ENCODE assay signal across 19 cellular contexts in genomic region chr9:93813221-93813620, GRCh38.
"Had no signal": no experiment of that assay in that cellular context is flagged by ENCODE, and none has a peak within 500 bp of the region (broad histone marks: within the 10 kb centered on the region; RNA-seq: fewer than 3 reads in every experiment).

No MANE protein-coding gene starts in this region.

- DNase-seq: activated CD4-positive, alpha-beta T cell treated with anti-CD3 and anti-CD28 coated beads, Interleukin-2, amount 50 U/mL, for 48 hours; activated gamma-delta T cell; activated naive CD4-positive, alpha-beta T cell treated with anti-CD3 and anti-CD28 coated beads, Interleukin-2, amount 50 U/mL, for 16 hours; activated naive CD8-positive, alpha-beta T cell treated with anti-CD3 and anti-CD28 coated beads, Interleukin-2, amount 50 U/mL, for 24 hours; cerebellar nuclear complex; esophagus squamous epithelium; gastrocnemius medialis; hypothalamus; left ventricle myocardium superior; mammary epithelial cell; naive thymus-derived CD8-positive, alpha-beta T cell; stimulated activated CD4-positive, alpha-beta T cell treated with anti-CD3 and anti-CD28 coated beads, Interleukin-2, amount 100 ng/mL, for 48 hours; stimulated activated CD8-positive, alpha-beta memory T cell treated with anti-CD3 and anti-CD28 coated beads, Interleukin-4, amount 100 ng/mL, for 48 hours; stimulated activated naive B cell treated with anti-CD40 and anti-IgM and Interleukin-4, amounts not matched to agents 10 μg/mL and 1 μg/mL and 100 μg/mL, for 72 hours; testis; trophoblast cell had no signal

- H3K4me1 ChIP-seq: esophagus squamous epithelium, gastrocnemius medialis, prostate gland, testis, vagina had no signal

- H3K27me3 ChIP-seq: testis, vagina had no signal

- H3K9me3 ChIP-seq: esophagus squamous epithelium, gastrocnemius medialis, prostate gland, testis, vagina had no signal

- H3K27ac ChIP-seq: coronary artery, esophagus squamous epithelium, gastrocnemius medialis, prostate gland, testis, vagina had no signal

- H3K4me3 ChIP-seq: coronary artery, esophagus squamous epithelium, gastrocnemius medialis, prostate gland, testis, vagina had no signal

- H3K36me3 ChIP-seq: esophagus squamous epithelium, gastrocnemius medialis, prostate gland, vagina had no signal
